8 cellular contexts compared by ENCODE assay signal in genomic region chr11:93741882-93742226, GRCh38. TPM values are rescaled to one million over a fixed set of nuclear protein-coding genes. Genes with fewer than 3 reads are reported as not detected.
DNase-seq lines count a peak whose midpoint lies in the region; FAIRE-seq and TF ChIP-seq lines count a peak whose summit lies in the region.

No MANE protein-coding gene starts in this region.

- peak overlapping the region; percentile 86 for H3K4me2 ChIP-seq in astrocyte (ENCODE audit: low read length)

- peak overlapping the region; percentile 100 for H3K4me3 Mint-ChIP-seq in astrocyte (ENCODE audit: unreplicated experiment)

- H3K27me3 ChIP-seq in astrocyte (ENCODE audit: insufficient read depth, low read length) (no peaks in the 10 kb centered on the region), iPS-18a (ENCODE audit: control insufficient read depth, insufficient read depth, low read length) (no peaks in the 10 kb centered on the region), small intestine (ENCODE audit: control insufficient read depth in 2 of 2, insufficient read depth in 2 of 2, low read length in 2 of 2) (no peaks in the 10 kb centered on the region)

- no peaks in the 10 kb centered on the region for H3K9me3 ChIP-seq in astrocyte (ENCODE audit: insufficient read depth, low read depth, low read length)
- H3K9me3 ChIP-seq in iPS-18a (ENCODE audit: control insufficient read depth, low read depth, low read length): no peaks in the 10 kb centered on the region
- H3K9me3 ChIP-seq in small intestine (ENCODE audit: control insufficient read depth, low read depth): no peaks in the 10 kb centered on the region

- H3K4me1 ChIP-seq in astrocyte (ENCODE audit: insufficient read depth, low read length) (peaks cover 8% of the 10 kb centered on the region), iPS-18a (ENCODE audit: control insufficient read depth, low read depth, low read length) (peaks cover 17% of the 10 kb centered on the region), small intestine (ENCODE audit: control insufficient read depth in 2 of 2, insufficient read depth in 1 of 2, low read depth in 1 of 2, low read length in 1 of 2) (peaks cover 5 to 12% of the 10 kb centered on the region in 2 donors)

- H3K9me3 Mint-ChIP-seq in astrocyte (ENCODE audit: unreplicated experiment): no peaks in the 10 kb centered on the region

- H3K9ac ChIP-seq in astrocyte (ENCODE audit: low read length) (peak overlapping the region; percentile 99), iPS-18a (ENCODE audit: low read length) (peak overlapping the region; percentile 98)

- peaks cover 23% of the 10 kb centered on the region for H3K4me1 Mint-ChIP-seq in astrocyte (ENCODE audit: low read depth, unreplicated experiment)

- H4K20me1 ChIP-seq in astrocyte (ENCODE audit: insufficient read depth, low read length): peaks cover 33% of the 10 kb centered on the region

- no peak for TF ChIP-seq POLR2A in H54 (IDR thresholded peaks at IDR 0.05; ENCODE audit: low read depth, low read length)

- peak overlapping the region; percentile 95 for H3K27ac ChIP-seq in astrocyte (ENCODE audit: low read depth, low read length)
- peak overlapping the region; percentile 49 for H3K27ac ChIP-seq in iPS-18a (ENCODE audit: low read length)
- H3K27ac ChIP-seq in small intestine (ENCODE audit: low read depth in 1 of 2, low read length in 1 of 2): peak overlapping the region; percentile 93 to 96

- 0 to 1% (median 1%) methylated on average over 8 of the region's 8 CpGs for WGBS in small intestine, 3 donors

- peak overlapping the region; percentile 98 for H3K27ac Mint-ChIP-seq in astrocyte (ENCODE audit: unreplicated experiment)

- H2AFZ ChIP-seq in astrocyte (ENCODE audit: low read depth, low read length): peak overlapping the region; percentile 93

- H3K36me3 Mint-ChIP-seq in astrocyte (ENCODE audit: low read depth, unreplicated experiment): peaks cover 23% of the 10 kb centered on the region

- DNase-seq in DMS79 treated with DMSO at 0.1 percent for 48 hours (lab: John Stamatoyannopoulos, UW) (peak; percentile 84), DMS79 (lab: John Stamatoyannopoulos, UW) (no peak), H54 (ENCODE audit: insufficient read length, low spot score) (peak; percentile 19), NCI-H1092 (lab: John Stamatoyannopoulos, UW) (peak; percentile 59), astrocyte (ENCODE audit: low read depth) (peak; percentile 56), small intestine (peak; percentile 88), inferior parietal cortex (ENCODE audit: extremely low spot score) (no peak)

- no peaks in the 10 kb centered on the region for H3K27me3 Mint-ChIP-seq in astrocyte (ENCODE audit: low read depth, unreplicated experiment)

- FAIRE-seq in H54 (lab: Jason Lieb, UNC): peak; percentile 36
- FAIRE-seq in astrocyte (lab: Jason Lieb, UNC): no peak
- no peak for FAIRE-seq in small intestine (lab: Jason Lieb, UNC)

- no peak for TF ChIP-seq CTCF in astrocyte (IDR thresholded peaks at IDR 0.05; ENCODE audit: insufficient read depth, low read depth, low read length)

- H3K36me3 ChIP-seq in astrocyte (ENCODE audit: insufficient read depth, low read length) (peaks cover 20% of the 10 kb centered on the region), iPS-18a (ENCODE audit: control insufficient read depth, low read depth, low read length) (peaks cover 34% of the 10 kb centered on the region), small intestine (ENCODE audit: control insufficient read depth in 2 of 2, insufficient read depth in 2 of 2, low read length in 2 of 2) (peaks cover 4 to 6% of the 10 kb centered on the region in 2 donors)

- H3K4me3 ChIP-seq in astrocyte (ENCODE audit: insufficient read depth, low read depth, low read length) (peak overlapping the region; percentile 95), iPS-18a (ENCODE audit: low read length) (peak overlapping the region; percentile 90), small intestine (ENCODE audit: low read depth in 1 of 2, low read length in 2 of 2) (peak overlapping the region; percentile 53 to 88)

- H3K79me2 ChIP-seq in astrocyte (ENCODE audit: insufficient read depth, low read length): peaks cover 58% of the 10 kb centered on the region

RNA-seq across cellular contexts. Expression of gene C11orf54, which starts 0.4 kb away (rescaled TPM):
- 12.7 and 14.8 TPM in 2 replicates for total RNA-seq in astrocyte
- polyA plus RNA-seq in small intestine: 10 to 100 TPM; 26.3 to 81.0 (median 43.5) TPM

RNA-seq across cellular contexts. Expression of gene TAF1D, which starts 0.6 kb away (rescaled TPM):
- total RNA-seq in astrocyte: 131 and 145 TPM in 2 replicates
- polyA plus RNA-seq in small intestine: 10 to 100 TPM; 45.9 to 73.5 (median 66.2) TPM

RNA-seq across cellular contexts. Expression of gene MED17, which starts 42.2 kb away (rescaled TPM):
- 37.0 and 40.0 TPM in 2 replicates for total RNA-seq in astrocyte
- 10 to 100 TPM in 1 of 3 donors, 1 to 10 TPM in 2; 8.5 to 12.6 (median 9.5) TPM for polyA plus RNA-seq in small intestine

Comparison
In these comparisons a context has a peak if more than half of its experiments do, and no peak if none do; other contexts are left out.
1. DNase-seq: peak in DMS79 treated with DMSO at 0.1 percent for 48 hours (single experiment), H54 (single experiment), NCI-H1092 (single experiment), astrocyte (single experiment) and small intestine (single experiment); none in DMS79 (single experiment) and inferior parietal cortex (single experiment).
2. Peak in every context shown above with its lines, with median percentiles within 50 percentile points of each other: H3K27ac ChIP-seq and H3K4me3 ChIP-seq.